In genomic region chr13:95033890-95034289, GRCh38 we compare ENCODE assay signal across 15 cellular contexts.
DNase-seq lines count a peak whose midpoint lies in the region; ATAC-seq and TF ChIP-seq lines count a peak whose summit lies in the region.
"Had no signal": no experiment of that assay in that cellular context is flagged by ENCODE, and none has a peak within 500 bp of the region (broad histone marks: within the 10 kb centered on the region; RNA-seq: fewer than 3 reads in every experiment).

No MANE protein-coding gene starts in this region.

- H3K4me3 ChIP-seq in CD4-positive, alpha-beta memory T cell (ENCODE audit: low read length in 2 of 2) = no peak overlapping the region
- H3K4me3 ChIP-seq: BLaER1, smooth muscle cell had no signal

- no peaks in the 10 kb centered on the region for H3K9me3 Mint-ChIP-seq in CD4-positive, alpha-beta memory T cell
- no peaks in the 10 kb centered on the region for H3K9me3 Mint-ChIP-seq in HFFc6
- H3K9me3 Mint-ChIP-seq: activated CD4-positive, alpha-beta memory T cell treated with anti-CD3 and anti-CD28 coated beads, Interleukin-2, amount 10 ng/mL, durations not matched to agents 7 days and 5 days; effector memory CD8-positive, alpha-beta T cell had no signal

- no peak for TF ChIP-seq CTCF in HFFc6 (IDR thresholded peaks at IDR 0.05)

- H3K9me3 ChIP-seq in CD4-positive, alpha-beta memory T cell (ENCODE audit: control insufficient read depth in 1 of 2, low read length in 2 of 2) = no peaks in the 10 kb centered on the region
- H3K9me3 ChIP-seq: BLaER1 had no signal

- peaks cover 0 to 11% (median 4%) of the 10 kb centered on the region in 4 donors for H3K4me1 Mint-ChIP-seq in CD4-positive, alpha-beta memory T cell
- H3K4me1 Mint-ChIP-seq in HFFc6 (ENCODE audit: low read depth) = peaks cover 5% of the 10 kb centered on the region
- H3K4me1 Mint-ChIP-seq: activated CD4-positive, alpha-beta memory T cell treated with anti-CD3 and anti-CD28 coated beads, Interleukin-2, amount 10 ng/mL, durations not matched to agents 7 days and 5 days had no signal

- POLR2A ChIA-PET in CD4-positive, alpha-beta memory T cell (lab: Charles Lee; ENCODE audit: partially characterized antibody) = no interaction called here

- no peak for DNase-seq in CD4-positive, alpha-beta memory T cell
- DNase-seq in HFFc6 (no peak), posterior cingulate gyrus (no peak)
- DNase-seq: activated CD4-positive, alpha-beta memory T cell treated with anti-CD3 and anti-CD28 coated beads, Interleukin-2, amount 10 ng/mL, durations not matched to agents 7 days and 5 days; activated effector memory CD4-positive, alpha-beta T cell treated with Interleukin-2 at 50 U/mL for 16 hours; effector memory CD8-positive, alpha-beta T cell; foreskin fibroblast; HCEC 1CT; NCI-H187 treated with DMSO at 0.1 percent for 48 hours had no signal

- H3K27ac ChIP-seq in CD4-positive, alpha-beta memory T cell (ENCODE audit: low read depth, low read length) = no peak overlapping the region
- H3K27ac ChIP-seq: BLaER1 had no signal

- CTCF ChIA-PET in CD4-positive, alpha-beta memory T cell (lab: Charles Lee; ENCODE audit: partially characterized antibody) = no interaction called here

- no peaks in the 10 kb centered on the region for H3K27me3 ChIP-seq in CD4-positive, alpha-beta memory T cell (ENCODE audit: insufficient read depth, low read length)
- H3K27me3 ChIP-seq: BLaER1 had no signal

- peaks cover 13 to 32% of the 10 kb centered on the region in 2 donors for H3K36me3 Mint-ChIP-seq in CD4-positive, alpha-beta memory T cell
- H3K36me3 Mint-ChIP-seq in HFFc6 (ENCODE audit: low read depth) = peaks cover 10% of the 10 kb centered on the region

- peak overlapping the region in 3 of 7 donors; percentile 16 to 35 (median 27) for H3K27ac Mint-ChIP-seq in CD4-positive, alpha-beta memory T cell
- H3K27ac Mint-ChIP-seq in HFFc6 = no peak overlapping the region
- H3K27ac Mint-ChIP-seq: activated CD4-positive, alpha-beta memory T cell treated with anti-CD3 and anti-CD28 coated beads, Interleukin-2, amount 10 ng/mL, durations not matched to agents 7 days and 5 days; effector memory CD8-positive, alpha-beta T cell had no signal

- ATAC-seq in GM18517 (IDR thresholded peaks at IDR 0.05; ENCODE audit: unreplicated experiment) = peak; percentile 74
- peak; percentile 59 for ATAC-seq in GM19372 (IDR thresholded peaks at IDR 0.05; ENCODE audit: low read depth, unreplicated experiment)
- peak; percentile 75 for ATAC-seq in HG02678 (IDR thresholded peaks at IDR 0.05; ENCODE audit: unreplicated experiment)
- peak; percentile 68 for ATAC-seq in HG03460 (IDR thresholded peaks at IDR 0.05; ENCODE audit: unreplicated experiment)
- ATAC-seq: effector memory CD8-positive, alpha-beta T cell had no signal

- H3K27me3 Mint-ChIP-seq in CD4-positive, alpha-beta memory T cell = no peaks in the 10 kb centered on the region
- no peaks in the 10 kb centered on the region; the same call in 1 of the 2 replicates for H3K27me3 Mint-ChIP-seq in HFFc6 (ENCODE audit: insufficient read depth)
- H3K27me3 Mint-ChIP-seq: activated CD4-positive, alpha-beta memory T cell treated with anti-CD3 and anti-CD28 coated beads, Interleukin-2, amount 10 ng/mL, durations not matched to agents 7 days and 5 days; effector memory CD8-positive, alpha-beta T cell had no signal

- H3K4me1 ChIP-seq in CD4-positive, alpha-beta memory T cell (ENCODE audit: insufficient read depth, low read length) = no peaks in the 10 kb centered on the region
- H3K4me1 ChIP-seq: BLaER1 had no signal

- no peak overlapping the region for H3K4me3 Mint-ChIP-seq in CD4-positive, alpha-beta memory T cell
- no peak overlapping the region for H3K4me3 Mint-ChIP-seq in HFFc6
- H3K4me3 Mint-ChIP-seq: activated CD4-positive, alpha-beta memory T cell treated with anti-CD3 and anti-CD28 coated beads, Interleukin-2, amount 10 ng/mL, durations not matched to agents 7 days and 5 days; effector memory CD8-positive, alpha-beta T cell had no signal

- H3K36me3 ChIP-seq in CD4-positive, alpha-beta memory T cell (ENCODE audit: insufficient read depth, low read length) = no peaks in the 10 kb centered on the region

- intact Hi-C loops in CD4-positive, alpha-beta memory T cell (cut with micrococcal nuclease) = no loop called here
- intact Hi-C loops in posterior cingulate gyrus (cut with DNase I) = no loop called here
